In genomic region chr2:64972856-64973255, GRCh38 we compare ENCODE assay signal across 23 cellular contexts. TPM values are rescaled to one million over a fixed set of nuclear protein-coding genes. Genes with fewer than 3 reads are reported as not detected.
DNase-seq lines count a peak whose midpoint lies in the region; ATAC-seq, FAIRE-seq and TF ChIP-seq lines count a peak whose summit lies in the region.
"Had no signal": no experiment of that assay in that cellular context is flagged by ENCODE, and none has a peak within 500 bp of the region (broad histone marks: within the 10 kb centered on the region; RNA-seq: fewer than 3 reads in every experiment).

No MANE protein-coding gene starts in this region.

- no peaks in the 10 kb centered on the region for H3K9me3 Mint-ChIP-seq in activated CD4-positive, alpha-beta memory T cell treated with anti-CD3 and anti-CD28 coated beads for 36 hours
- H3K9me3 Mint-ChIP-seq: activated T-cell treated with anti-CD3 and anti-CD28 coated beads, Interleukin-2, amount 50 U/mL, for 24 hours; stimulated activated naive CD8-positive, alpha-beta T cell treated with anti-CD3 and anti-CD28 coated beads, Interleukin-15, Interleukin-2, amounts not matched to agents 100 ng/mL and 50 ng/mL, for 24 hours had no signal

- no peak for TF ChIP-seq RAD21 in HepG2 (CRISPR knock-in tag; IDR thresholded peaks at IDR 0.05)

- no peaks in the 10 kb centered on the region for H3K9me3 ChIP-seq in HepG2 (ENCODE audit: low read length)
- H3K9me3 ChIP-seq in vagina: no peaks in the 10 kb centered on the region
- H3K9me3 ChIP-seq: adrenal gland, sigmoid colon had no signal

- TF ChIP-seq CTCF in HepG2 (CRISPR knock-in tag; IDR thresholded peaks at IDR 0.05) (no peak), vagina (IDR thresholded peaks at IDR 0.05) (no peak)

- H3K4me1 ChIP-seq in HepG2 (ENCODE audit: insufficient read depth, low read length) (peaks cover 33% of the 10 kb centered on the region), vagina (peaks cover 7% of the 10 kb centered on the region)

- no peak for TF ChIP-seq POLR2A in HepG2 (IDR thresholded peaks at IDR 0.05; ENCODE audit: insufficient read depth in 1 of 2, low read depth in 2 of 2, low read length in 2 of 2)
- TF ChIP-seq POLR2A in vagina (IDR thresholded peaks at IDR 0.05): no peak

- no peak overlapping the region for H3K27ac Mint-ChIP-seq in activated CD4-positive, alpha-beta memory T cell treated with anti-CD3 and anti-CD28 coated beads for 36 hours
- H3K27ac Mint-ChIP-seq: activated T-cell treated with anti-CD3 and anti-CD28 coated beads, Interleukin-2, amount 50 U/mL, for 24 hours; B cell; progenitor cell of endocrine pancreas; stimulated activated naive CD8-positive, alpha-beta T cell treated with anti-CD3 and anti-CD28 coated beads, Interleukin-15, Interleukin-2, amounts not matched to agents 100 ng/mL and 50 ng/mL, for 24 hours had no signal

- CTCF ChIA-PET in HepG2 (lab: Yijun Ruan, JAX; ENCODE audit: low intra/inter-chr PET ratio, low total read pairs): no interaction called here
- CTCF ChIA-PET in activated CD4-positive, alpha-beta memory T cell treated with anti-CD3 and anti-CD28 coated beads for 36 hours (lab: Charles Lee): no interaction called here

- no peak overlapping the region for H3K9ac ChIP-seq in HepG2 (ENCODE audit: insufficient read depth, low read depth, low read length)

- no TSS peak for BruUV-seq in HepG2 (replicated peaks; lab: Mats Ljungman, UMichigan)

- ATAC-seq in HepG2: no peak
- no peak for ATAC-seq in GM21723 (IDR thresholded peaks at IDR 0.05; ENCODE audit: unreplicated experiment)
- no peak for ATAC-seq in GM19397 (IDR thresholded peaks at IDR 0.05; ENCODE audit: unreplicated experiment)
- ATAC-seq: esophagus mucosa, HCT116 had no signal

- peak; percentile 24 for DNase-seq in A172 (ENCODE audit: low spot score)
- peak; percentile 64 for DNase-seq in HCEC 1CT
- DNase-seq in SHP77 treated with DMSO at 0.1 percent for 48 hours (lab: John Stamatoyannopoulos, UW): peak; percentile 47
- no peak for DNase-seq in HepG2 (ENCODE audit: low spot score)
- no peak for DNase-seq in vagina (ENCODE audit: extremely low spot score in 2 of 2)
- DNase-seq in activated CD4-positive, alpha-beta memory T cell treated with anti-CD3 and anti-CD28 coated beads for 36 hours: no peak
- DNase-seq: activated CD8-positive, alpha-beta memory T cell treated with anti-CD3 and anti-CD28 coated beads for 24 hours; activated gamma-delta T cell treated with Interleukin-2 at 50 U/mL for 16 hours; activated T-cell treated with anti-CD3 and anti-CD28 coated beads, Interleukin-2, amount 50 U/mL, for 24 hours; adrenal gland; effector CD8-positive, alpha-beta T cell; NCI-H1436 treated with DMSO at 0.1 percent for 48 hours; sigmoid colon had no signal

- TF ChIP-seq EP300 in HepG2 (IDR thresholded peaks at IDR 0.05; ENCODE audit: low read depth in 2 of 2, low read length in 2 of 2) (no peak), HepG2 (CRISPR knock-in tag; IDR thresholded peaks at IDR 0.05; ENCODE audit: borderline replicate concordance) (no peak)

- H3K4me3 ChIP-seq in HepG2 (replicated peaks in 1 of 3; ENCODE audit: insufficient read depth in 1 of 3, low read depth in 2 of 3, low read length in 3 of 3) (no peak overlapping the region), vagina (no peak overlapping the region)
- H3K4me3 ChIP-seq: adrenal gland, lung, sigmoid colon had no signal

- 94% methylated on average over 1 of the region's 1 CpG for WGBS in HepG2 (ENCODE audit: low lambda C conversion rate)

- POLR2A ChIA-PET in HepG2 (lab: Yijun Ruan, JAX): no interaction called here
- POLR2A ChIA-PET in activated CD4-positive, alpha-beta memory T cell treated with anti-CD3 and anti-CD28 coated beads for 36 hours (lab: Charles Lee): no interaction called here

- intact Hi-C loops in HepG2 (cut with micrococcal nuclease; ENCODE audit: unreplicated experiment): no loop called here
- intact Hi-C loops in vagina (cut with DNase I): no loop called here
- intact Hi-C loops in activated CD4-positive, alpha-beta memory T cell treated with anti-CD3 and anti-CD28 coated beads for 36 hours (cut with micrococcal nuclease): no loop called here

- H3K79me2 ChIP-seq in HepG2 (ENCODE audit: insufficient read depth, low read length): no peaks in the 10 kb centered on the region

- H3K4me2 ChIP-seq in HepG2 (ENCODE audit: low read depth, low read length): no peak overlapping the region

- no peaks in the 10 kb centered on the region for H3K36me3 Mint-ChIP-seq in activated CD4-positive, alpha-beta memory T cell treated with anti-CD3 and anti-CD28 coated beads for 36 hours

- H3K27ac ChIP-seq in HepG2 (ENCODE audit: extremely low read length, insufficient read depth, low read length): no peak overlapping the region
- no peak overlapping the region for H3K27ac ChIP-seq in vagina
- H3K27ac ChIP-seq: 22Rv1, adrenal gland, sigmoid colon had no signal

- no peaks in the 10 kb centered on the region for H3K4me1 Mint-ChIP-seq in activated CD4-positive, alpha-beta memory T cell treated with anti-CD3 and anti-CD28 coated beads for 36 hours (ENCODE audit: low read depth)

- H4K20me1 ChIP-seq in HepG2 (ENCODE audit: insufficient read depth, low read length): no peaks in the 10 kb centered on the region

- in situ Hi-C loops in HepG2 (cut with HindIII; ENCODE audit: extremely low pct_ligation_motif_present, low pct_unique_long_range_greater_than_20kb): no loop called here

- H2AFZ ChIP-seq in HepG2 (ENCODE audit: low read length): no peak overlapping the region

- no peaks in the 10 kb centered on the region for H3K27me3 ChIP-seq in HepG2 (ENCODE audit: control insufficient read depth in 1 of 2, insufficient read depth in 2 of 2, low read length in 2 of 2)
- no peaks in the 10 kb centered on the region for H3K27me3 ChIP-seq in vagina
- H3K27me3 ChIP-seq: adrenal gland, sigmoid colon had no signal

- no peaks in the 10 kb centered on the region for H3K36me3 ChIP-seq in HepG2 (replicated peaks in 1 of 2; ENCODE audit: control insufficient read depth in 1 of 2, insufficient read depth in 2 of 2, low read length in 2 of 2)
- H3K36me3 ChIP-seq in vagina: no peaks in the 10 kb centered on the region
- H3K36me3 ChIP-seq: adrenal gland, sigmoid colon had no signal

- no peaks in the 10 kb centered on the region for H3K27me3 Mint-ChIP-seq in activated CD4-positive, alpha-beta memory T cell treated with anti-CD3 and anti-CD28 coated beads for 36 hours
- H3K27me3 Mint-ChIP-seq: activated T-cell treated with anti-CD3 and anti-CD28 coated beads, Interleukin-2, amount 50 U/mL, for 24 hours; B cell; stimulated activated naive CD8-positive, alpha-beta T cell treated with anti-CD3 and anti-CD28 coated beads, Interleukin-15, Interleukin-2, amounts not matched to agents 100 ng/mL and 50 ng/mL, for 24 hours had no signal

- FAIRE-seq in HepG2 (lab: Jason Lieb, UNC): no peak
- FAIRE-seq: TTC549 had no signal

- H3K4me3 Mint-ChIP-seq in activated CD4-positive, alpha-beta memory T cell treated with anti-CD3 and anti-CD28 coated beads for 36 hours: no peak overlapping the region
- H3K4me3 Mint-ChIP-seq: activated T-cell treated with anti-CD3 and anti-CD28 coated beads, Interleukin-2, amount 50 U/mL, for 24 hours; B cell; stimulated activated naive CD8-positive, alpha-beta T cell treated with anti-CD3 and anti-CD28 coated beads, Interleukin-15, Interleukin-2, amounts not matched to agents 100 ng/mL and 50 ng/mL, for 24 hours had no signal

TF ChIP-seq in HepG2, 621 proteins besides CTCF, POLR2A, EP300 and RAD21:
- TF ChIP-seq HNRNPH1 (optimal IDR thresholded peaks at IDR 0.05; ENCODE audit: low read depth, low read length): no peak
- no peak for TF ChIP-seq SRSF1 (optimal IDR thresholded peaks at IDR 0.05; ENCODE audit: low read depth, low read length)
- no peak for TF ChIP-seq MAF1 (CRISPR knock-in tag; IDR thresholded peaks at IDR 0.05; ENCODE audit: borderline replicate concordance)
- TF ChIP-seq CREB1 (IDR thresholded peaks at IDR 0.05): peak; percentile 82
- TF ChIP-seq CREB1 (CRISPR knock-in tag; IDR thresholded peaks at IDR 0.05): no peak
- TF ChIP-seq FOXA3 (CRISPR knock-in tag; IDR thresholded peaks at IDR 0.05): no peak
- no peak for TF ChIP-seq MTA3 (CRISPR knock-in tag; IDR thresholded peaks at IDR 0.05)
- TF ChIP-seq ZNF44 (CRISPR knock-in tag; IDR thresholded peaks at IDR 0.05): no peak
- peak; percentile 94 for TF ChIP-seq ATF7 (IDR thresholded peaks at IDR 0.05)
- TF ChIP-seq ATF7 (CRISPR knock-in tag; IDR thresholded peaks at IDR 0.05): no peak
- TF ChIP-seq HCFC1 (IDR thresholded peaks at IDR 0.05; ENCODE audit: low read depth, low read length): no peak

RNA-seq across cellular contexts. Expression of gene SLC1A4, which starts 16.3 kb away (rescaled TPM):
- total RNA-seq in A172 (2014; rRNA removed; shearing (Covaris generic)): 9.8 and 10.9 TPM in 2 replicates
- total RNA-seq in HepG2 (2016; rRNA removed; fragmentation: Illumina TruSeq; extraction: Trizol) (24.4 and 39.6 TPM in 2 replicates), vagina (11.5 TPM)
- 7.9 and 8.9 TPM in 2 replicates for total RNA-seq in HepG2 (2016; cell fraction: cytosol; rRNA removed; fragmentation: Illumina TruSeq; extraction: Trizol; ENCODE audit: low read depth)
- total RNA-seq in HepG2 (2016; cell fraction: insoluble cytoplasmic fraction; rRNA removed; fragmentation: Illumina TruSeq; extraction: Trizol): 19.9 and 39.6 TPM in 2 replicates
- 15.6 and 16.1 TPM in 2 replicates for total RNA-seq in HepG2 (2016; cell fraction: membrane; rRNA removed; fragmentation: Illumina TruSeq; extraction: Trizol)
- total RNA-seq in HepG2 (2016; cell fraction: nucleus; rRNA removed; fragmentation: Illumina TruSeq; extraction: Trizol): 34.0 and 41.6 TPM in 2 replicates
- 20.8 and 21.0 TPM in 2 replicates for polyA plus RNA-seq in HepG2 (2011; rRNA removed)
- 19.0 and 19.8 TPM in 2 replicates for polyA plus RNA-seq in HepG2 (2011; cell fraction: cytosol; rRNA removed)
- 14.2 and 15.7 TPM in 2 replicates for polyA plus RNA-seq in HepG2 (2011; cell fraction: nucleus; rRNA removed)
- 19.0 and 28.6 TPM in 2 replicates for polyA plus RNA-seq in HepG2 (2012)
- polyA plus RNA-seq in HepG2 (2016; cell fraction: cytosol; fragmentation: Illumina TruSeq; extraction: Trizol; ENCODE audit: low read depth): 4.5 and 6.0 TPM in 2 replicates
- 16.3 and 20.1 TPM in 2 replicates for polyA plus RNA-seq in HepG2 (2016; cell fraction: insoluble cytoplasmic fraction; fragmentation: Illumina TruSeq; extraction: Trizol; ENCODE audit: low read depth)
- polyA plus RNA-seq in HepG2 (2016; cell fraction: membrane; fragmentation: Illumina TruSeq; extraction: Trizol; ENCODE audit: low read depth): 11.7 TPM in 2 replicates
- polyA plus RNA-seq in HepG2 (2016; cell fraction: nucleus; fragmentation: Illumina TruSeq; extraction: Trizol; ENCODE audit: insufficient read depth, low read depth): 47.5 and 51.6 TPM in 2 replicates
- 17.8 and 99.3 TPM in 2 replicates for polyA minus RNA-seq in HepG2 (2011; rRNA and poly(A)+ RNA removed; ENCODE audit: low replicate concordance)
- polyA minus RNA-seq in HepG2 (2011; cell fraction: cytosol; rRNA and poly(A)+ RNA removed): 42.1 and 43.6 TPM in 2 replicates
- 21.1 and 24.4 TPM in 2 replicates for polyA minus RNA-seq in HepG2 (2011; cell fraction: nucleus; rRNA and poly(A)+ RNA removed)
- 10 to 100 TPM; 15.9 TPM for total RNA-seq in activated CD4-positive, alpha-beta memory T cell treated with anti-CD3 and anti-CD28 coated beads for 36 hours

Comparison
In these comparisons a context has a peak if more than half of its experiments do, and no peak if none do; other contexts are left out.
1. DNase-seq: peak in A172 (single experiment), HCEC 1CT (single experiment) and SHP77 treated with DMSO at 0.1 percent for 48 hours (single experiment); none in HepG2 (single experiment), vagina (0 of 2) and activated CD4-positive, alpha-beta memory T cell treated with anti-CD3 and anti-CD28 coated beads for 36 hours (single experiment).